Comparison of ENCODE assay signal across 28 cellular contexts in the genomic region with DNA sequence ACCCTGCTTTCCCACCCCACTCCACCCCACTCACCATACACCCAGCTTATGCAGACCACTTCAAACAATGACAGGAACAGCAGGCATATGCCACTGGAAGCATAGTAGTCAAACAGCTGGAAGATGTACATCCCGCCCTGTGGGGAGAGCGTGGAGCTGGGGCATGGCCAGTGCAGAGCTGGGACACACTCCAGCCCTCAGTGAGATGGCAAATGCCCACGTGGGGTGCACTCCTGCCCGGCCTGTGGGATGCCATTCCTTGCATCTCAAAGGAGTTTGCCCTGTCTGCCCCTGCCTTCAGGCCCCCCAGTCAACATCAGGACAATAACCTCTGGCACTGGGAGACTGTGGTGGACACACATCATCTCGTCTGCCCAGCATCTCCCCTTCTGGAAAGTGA. TPM values are rescaled to one million over a fixed set of nuclear protein-coding genes. Genes with fewer than 3 reads are reported as not detected.
"Had no signal": no experiment of that assay in that cellular context is flagged by ENCODE, and none has a peak within 500 bp of the region (broad histone marks: within the 10 kb centered on the region; RNA-seq: fewer than 3 reads in every experiment).

No MANE protein-coding gene starts in this region.

- H3K27ac ChIP-seq: heart right ventricle, hepatocyte, left ventricle myocardium inferior, neutrophil, parathyroid adenoma, psoas muscle, skin epidermis, tibial nerve, uterus had no signal

- H2AFZ ChIP-seq: hepatocyte, parathyroid adenoma had no signal

- H3K27ac Mint-ChIP-seq: mesothelial cell of epicardium; nephron; stimulated activated memory B cell treated with anti-CD40 and anti-IgM and Interleukin-4, amounts not matched to agents 10 μg/mL and 1 μg/mL and 100 μg/mL, for 72 hours; stimulated activated naive CD8-positive, alpha-beta T cell treated with anti-CD3 and anti-CD28 coated beads, Interleukin-15, amount 100 ng/mL, for 72 hours; type B pancreatic cell had no signal

- H3K4me3 Mint-ChIP-seq: mesothelial cell of epicardium; naive B cell; nephron; neural crest cell; stimulated activated memory B cell treated with anti-CD40 and anti-IgM and Interleukin-4, amounts not matched to agents 10 μg/mL and 1 μg/mL and 100 μg/mL, for 72 hours; stimulated activated naive CD8-positive, alpha-beta T cell treated with anti-CD3 and anti-CD28 coated beads, Interleukin-15, amount 100 ng/mL, for 72 hours; type B pancreatic cell had no signal

- H3K36me3 Mint-ChIP-seq: mesothelial cell of epicardium; naive B cell; stimulated activated memory B cell treated with anti-CD40 and anti-IgM and Interleukin-4, amounts not matched to agents 10 μg/mL and 1 μg/mL and 100 μg/mL, for 72 hours had no signal

- H3K4me2 ChIP-seq: hepatocyte had no signal

- H3K9me3 ChIP-seq: heart right ventricle, left ventricle myocardium inferior, neutrophil, psoas muscle, tibial nerve, uterus had no signal

- DNase-seq: heart right ventricle; islet precursor cell; left ventricle myocardium inferior; mesendoderm; naive B cell; occipital lobe; stimulated activated CD4-positive, alpha-beta T cell treated with anti-CD3 and anti-CD28 coated beads, Interleukin-1b, Interleukin-23, amount 100 ng/mL, for 48 hours; stimulated activated CD4-positive, alpha-beta T cell treated with anti-CD3 and anti-CD28 coated beads, Interleukin-2, amount 100 ng/mL, for 48 hours; stimulated activated CD4-positive, alpha-beta T cell treated with anti-CD3 and anti-CD28 coated beads, Interleukin-4, amount 100 ng/mL, for 4 hours; stimulated activated CD8-positive, alpha-beta memory T cell treated with anti-CD3 and anti-CD28 coated beads, Interleukin-4, amount 100 ng/mL, for 48 hours; stimulated activated naive CD4-positive, alpha-beta T cell treated with Interleukin-2 at 50 U/mL for 16 hours; stimulated activated naive CD8-positive, alpha-beta T cell treated with anti-CD3 and anti-CD28 coated beads, Interleukin-15, amount 100 ng/mL, for 72 hours; uterus had no signal

- ATAC-seq: heart right ventricle; psoas muscle; sciatic nerve; stimulated activated memory B cell treated with anti-CD40 and anti-IgM and Interleukin-4, amounts not matched to agents 10 μg/mL and 1 μg/mL and 100 μg/mL, for 72 hours; stimulated activated naive CD8-positive, alpha-beta T cell treated with anti-CD3 and anti-CD28 coated beads, Interleukin-15, amount 100 ng/mL, for 72 hours had no signal

- H3K4me3 ChIP-seq: heart right ventricle, hepatocyte, left ventricle myocardium inferior, lung, psoas muscle, skin epidermis, tibial nerve, uterus had no signal

- H3K79me2 ChIP-seq: hepatocyte, parathyroid adenoma had no signal

- H3K27me3 ChIP-seq: hepatocyte, uterus had no signal

- H3K9ac ChIP-seq: parathyroid adenoma had no signal

- H3K4me1 Mint-ChIP-seq: mesothelial cell of epicardium; stimulated activated memory B cell treated with anti-CD40 and anti-IgM and Interleukin-4, amounts not matched to agents 10 μg/mL and 1 μg/mL and 100 μg/mL, for 72 hours; stimulated activated naive CD8-positive, alpha-beta T cell treated with anti-CD3 and anti-CD28 coated beads, Interleukin-15, amount 100 ng/mL, for 72 hours had no signal

- H3K4me1 ChIP-seq: heart right ventricle, left ventricle myocardium inferior, psoas muscle, uterus had no signal

- H3K9me3 Mint-ChIP-seq: mesothelial cell of epicardium, nephron, neural crest cell, type B pancreatic cell had no signal

RNA-seq across cellular contexts. Expression of gene SLC6A12, which starts 18.8 kb away (rescaled TPM):
- total RNA-seq: kidney epithelial cell, osteocyte had no signal
